Comparison of ENCODE assay signal across 31 cellular contexts in the genomic region with DNA sequence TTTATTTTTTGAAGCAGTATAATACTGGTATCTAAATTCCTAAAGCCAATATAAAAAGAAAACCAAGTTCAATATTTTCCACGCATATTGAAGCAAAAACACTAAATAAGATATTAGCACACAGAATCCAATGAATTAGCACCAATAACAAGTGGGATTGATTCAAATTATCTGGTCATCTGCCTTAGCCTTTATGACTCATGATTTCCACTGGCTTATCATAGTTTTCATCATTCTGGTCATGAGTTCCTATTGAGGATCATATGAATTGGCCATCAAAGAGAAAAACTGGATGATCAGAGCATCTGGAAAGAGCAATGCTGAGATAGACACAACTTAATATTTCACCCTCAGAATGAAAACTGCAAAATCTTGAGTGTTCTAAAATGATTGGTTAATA.
"Had no signal": no experiment of that assay in that cellular context is flagged by ENCODE, and none has a peak within 500 bp of the region (broad histone marks: within the 10 kb centered on the region; RNA-seq: fewer than 3 reads in every experiment).

No MANE protein-coding gene starts in this region.

- H3K4me3 Mint-ChIP-seq: activated CD8-positive, alpha-beta T cell treated with anti-CD3 and anti-CD28 coated beads, Interleukin-2, amount 10 ng/mL, durations not matched to agents 7 days and 5 days; activated naive CD4-positive, alpha-beta T cell treated with anti-CD3 and anti-CD28 coated beads, Interleukin-2, amount 50 U/mL, for 24 hours; activated T-helper 1 cell treated with anti-CD3 and anti-CD28 coated beads, Interleukin-12 subunit alpha, Interleukin-12 subunit beta, Interleukin-2, Interleukin-4 antibody, amounts not matched to agents 30 ng/mL and 10 ng/mL and 1 ng/mL, durations not matched to agents 14 hours and 24 hours and 36 hours; T-helper 1 cell treated with Interleukin-12 subunit alpha and Interleukin-12 subunit beta and Interleukin-4 antibody, amounts not matched to agents 30 μg/mL and 1 μg/mL, for 36 hours had no signal

- ATAC-seq: activated CD8-positive, alpha-beta T cell treated with anti-CD3 and anti-CD28 coated beads, Interleukin-2, amount 10 ng/mL, durations not matched to agents 7 days and 5 days; Panc1; SK-N-SH treated with all-trans-retinoic acid at 6 μM for 48 hours had no signal

- H3K27ac ChIP-seq: breast epithelium, RWPE1, SJCRH30 had no signal

- H3K36me3 Mint-ChIP-seq: activated naive CD4-positive, alpha-beta T cell treated with anti-CD3 and anti-CD28 coated beads, Interleukin-2, amount 50 U/mL, for 24 hours had no signal

- H3K9me3 Mint-ChIP-seq: activated naive CD4-positive, alpha-beta T cell treated with anti-CD3 and anti-CD28 coated beads, Interleukin-2, amount 50 U/mL, for 24 hours; activated T-helper 1 cell treated with anti-CD3 and anti-CD28 coated beads, Interleukin-12 subunit alpha, Interleukin-12 subunit beta, Interleukin-2, Interleukin-4 antibody, amounts not matched to agents 30 ng/mL and 10 ng/mL and 1 ng/mL, durations not matched to agents 14 hours and 24 hours and 36 hours; T-helper 1 cell treated with Interleukin-12 subunit alpha and Interleukin-12 subunit beta and Interleukin-4 antibody, amounts not matched to agents 30 μg/mL and 1 μg/mL, for 36 hours had no signal

- DNase-seq: activated CD4-positive, alpha-beta T cell treated with anti-CD3 and anti-CD28 coated beads for 48 hours; activated CD4-positive, alpha-beta T cell treated with anti-CD3 and anti-CD28 coated beads, Interleukin-2, amount 50 U/mL, for 4 hours; activated CD4-positive, CD25-positive, alpha-beta regulatory T cell treated with anti-CD3 and anti-CD28 coated beads, Interleukin-2, amount 50 U/mL, for 72 hours; activated CD8-positive, alpha-beta memory T cell treated with anti-CD3 and anti-CD28 coated beads, Interleukin-2, amount 50 U/mL, for 48 hours; activated CD8-positive, alpha-beta T cell treated with anti-CD3 and anti-CD28 coated beads, Interleukin-2, amount 10 ng/mL, durations not matched to agents 7 days and 5 days; activated effector memory CD4-positive, alpha-beta T cell treated with Interleukin-2 at 50 U/mL for 16 hours; activated naive CD4-positive, alpha-beta T cell; activated T-cell treated with anti-CD3 and anti-CD28 coated beads, Interleukin-2, amount 50 U/mL, for 1 hour; aorta; caudate nucleus; Kasumi-1; KBM-7; NCI-H1105; NCI-H1436; NCI-H1694 treated with DMSO at 0.1 percent for 48 hours; NCI-H2029 treated with DMSO at 0.1 percent for 48 hours; NCI-H345; NCI-H510A; NCI-H526 treated with DMSO at 0.1 percent for 48 hours; NK-92 treated with Interleukin-12 subunit alpha and Interleukin-12 subunit beta, amount 100 ng/mL, for 24 hours; OCI-M1; Right ventricle myocardium superior; SJCRH30; SW 1271 had no signal

- H3K27me3 ChIP-seq: breast epithelium, SJCRH30 had no signal

- H3K4me3 ChIP-seq: breast epithelium, SJCRH30 had no signal

- H3K27ac Mint-ChIP-seq: activated CD8-positive, alpha-beta T cell treated with anti-CD3 and anti-CD28 coated beads, Interleukin-2, amount 10 ng/mL, durations not matched to agents 7 days and 5 days; activated naive CD4-positive, alpha-beta T cell treated with anti-CD3 and anti-CD28 coated beads, Interleukin-2, amount 50 U/mL, for 24 hours; activated T-helper 1 cell treated with anti-CD3 and anti-CD28 coated beads, Interleukin-12 subunit alpha, Interleukin-12 subunit beta, Interleukin-2, Interleukin-4 antibody, amounts not matched to agents 30 ng/mL and 10 ng/mL and 1 ng/mL, durations not matched to agents 14 hours and 24 hours and 36 hours; T-helper 1 cell treated with Interleukin-12 subunit alpha and Interleukin-12 subunit beta and Interleukin-4 antibody, amounts not matched to agents 30 μg/mL and 1 μg/mL, for 36 hours had no signal

- H3K36me3 ChIP-seq: breast epithelium, SJCRH30 had no signal

- H3K4me1 ChIP-seq: breast epithelium, SJCRH30 had no signal

- H3K4me1 Mint-ChIP-seq: activated naive CD4-positive, alpha-beta T cell treated with anti-CD3 and anti-CD28 coated beads, Interleukin-2, amount 50 U/mL, for 24 hours had no signal
